30 cellular contexts compared by ENCODE assay signal in the genomic region with DNA sequence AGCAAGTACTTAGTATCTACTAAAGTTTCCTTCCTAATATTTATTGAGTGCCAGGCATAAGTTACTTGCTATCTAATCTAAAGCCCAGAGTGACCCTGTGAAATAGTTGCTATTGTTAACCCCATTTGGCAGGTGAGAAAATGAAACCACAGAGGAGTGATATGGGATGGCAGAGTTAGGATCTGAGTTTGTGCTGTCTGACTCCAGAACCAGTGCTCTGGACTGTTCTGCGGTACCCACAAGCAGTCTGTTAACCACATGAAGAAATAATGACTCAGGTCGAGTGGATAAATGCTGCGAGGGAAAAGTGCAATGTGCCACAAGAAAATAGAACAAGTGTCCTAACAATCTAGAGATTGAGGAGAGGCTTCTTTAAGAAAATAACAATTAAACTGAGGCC.
DNase-seq lines count a peak whose midpoint lies in the region; ATAC-seq, FAIRE-seq and TF ChIP-seq lines count a peak whose summit lies in the region.
"Had no signal": no experiment of that assay in that cellular context is flagged by ENCODE, and none has a peak within 500 bp of the region (broad histone marks: within the 10 kb centered on the region; RNA-seq: fewer than 3 reads in every experiment).

No MANE protein-coding gene starts in this region.

- TF ChIP-seq CTCF in HepG2 (CRISPR knock-in tag; IDR thresholded peaks at IDR 0.05) (no peak), right lobe of liver (IDR thresholded peaks at IDR 0.05) (no peak)

- in situ Hi-C loops in HepG2 (cut with HindIII; ENCODE audit: extremely low pct_ligation_motif_present, low pct_unique_long_range_greater_than_20kb) = no loop called here

- H3K27me3 Mint-ChIP-seq in immature natural killer cell (ENCODE audit: low read depth in 3 of 3) = peaks cover 3 to 9% (median 5%) of the 10 kb centered on the region in 3 donors
- H3K27me3 Mint-ChIP-seq: central memory CD8-positive, alpha-beta T cell had no signal

- CTCF ChIA-PET in HepG2 (lab: Yijun Ruan, JAX; ENCODE audit: low intra/inter-chr PET ratio, low total read pairs) = no interaction called here

- no peaks in the 10 kb centered on the region for H3K36me3 Mint-ChIP-seq in immature natural killer cell
- H3K36me3 Mint-ChIP-seq: type B pancreatic cell had no signal

- DNase-seq in NK-92 treated with Interleukin-12 subunit alpha and Interleukin-12 subunit beta, amount 100 ng/mL, for 24 hours (lab: John Stamatoyannopoulos, UW) = peak; percentile 34
- no peak for DNase-seq in NK-92 (lab: John Stamatoyannopoulos, UW; ENCODE audit: unreplicated experiment)
- DNase-seq in HepG2 (ENCODE audit: low spot score) = no peak
- no peak for DNase-seq in right lobe of liver
- DNase-seq in immature natural killer cell = peak; percentile 56 to 65 (median 62)
- no peak for DNase-seq in amniotic stem cell (lab: John Stamatoyannopoulos, UW)
- DNase-seq in mesenteric fat pad (ENCODE audit: low spot score) = no peak
- no peak for DNase-seq in activated effector memory CD4-positive, alpha-beta T cell treated with Interleukin-2 at 50 U/mL for 16 hours
- DNase-seq: 8988T; activated CD4-positive, CD25-positive, alpha-beta regulatory T cell; activated T-cell treated with anti-CD3 and anti-CD28 coated beads, Interleukin-2, amount 50 U/mL, for 1 hour; Calu3; DMS79; IMR-90; left ventricle myocardium superior; naive thymus-derived CD4-positive, alpha-beta T cell; NCI-H1105 treated with DMSO at 0.1 percent for 48 hours; NCI-H187 treated with DMSO at 0.1 percent for 48 hours; NCI-H510A treated with DMSO at 0.1 percent for 48 hours; PC-9; stimulated activated CD4-positive, alpha-beta T cell treated with anti-CD3 and anti-CD28 coated beads, Interleukin-4, amount 100 ng/mL, for 24 hours had no signal

- H3K4me3 ChIP-seq in HepG2 (replicated peaks in 1 of 3; ENCODE audit: insufficient read depth in 1 of 3, low read depth in 2 of 3, low read length in 3 of 3) (no peak overlapping the region), right lobe of liver (no peak overlapping the region)
- H3K4me3 ChIP-seq: adrenal gland, body of pancreas, PC-9, prostate gland, SK-N-MC had no signal

- H3K27me3 ChIP-seq in HepG2 (ENCODE audit: control insufficient read depth in 1 of 2, insufficient read depth in 2 of 2, low read length in 2 of 2) (peaks cover 1 to 6% of the 10 kb centered on the region in 2 experiments; a peak in 2 of 5 replicates), right lobe of liver (no peaks in the 10 kb centered on the region)
- H3K27me3 ChIP-seq: adrenal gland, body of pancreas had no signal

- POLR2A ChIA-PET in HepG2 (lab: Yijun Ruan, JAX) = no interaction called here

- 38% methylated on average over 3 of the region's 3 CpGs for WGBS in HepG2 (ENCODE audit: low lambda C conversion rate)
- WGBS in right lobe of liver (ENCODE audit: insufficient coverage, low coverage, low lambda C conversion rate, missing lambda C conversion rate) = 55% methylated on average over 3 of the region's 3 CpGs

- TF ChIP-seq POLR2A in HepG2 (IDR thresholded peaks at IDR 0.05; ENCODE audit: insufficient read depth in 1 of 2, low read depth in 2 of 2, low read length in 2 of 2) (no peak), right lobe of liver (IDR thresholded peaks at IDR 0.05) (no peak)

- H4K20me1 ChIP-seq in HepG2 (ENCODE audit: insufficient read depth, low read length) = no peaks in the 10 kb centered on the region

- H3K9me3 ChIP-seq in HepG2 (ENCODE audit: low read length) (peaks cover 12% of the 10 kb centered on the region), right lobe of liver (no peaks in the 10 kb centered on the region)
- H3K9me3 ChIP-seq: adrenal gland, body of pancreas, prostate gland had no signal

- H3K4me1 ChIP-seq in HepG2 (ENCODE audit: insufficient read depth, low read length) (no peaks in the 10 kb centered on the region), right lobe of liver (no peaks in the 10 kb centered on the region)
- H3K4me1 ChIP-seq: adrenal gland, body of pancreas, prostate gland had no signal

- TF ChIP-seq EP300 in HepG2 (IDR thresholded peaks at IDR 0.05; ENCODE audit: low read depth in 2 of 2, low read length in 2 of 2) (no peak), HepG2 (CRISPR knock-in tag; IDR thresholded peaks at IDR 0.05; ENCODE audit: borderline replicate concordance) (no peak)

- no peak overlapping the region for H3K27ac Mint-ChIP-seq in immature natural killer cell
- H3K27ac Mint-ChIP-seq: naive thymus-derived CD4-positive, alpha-beta T cell; type B pancreatic cell had no signal

- intact Hi-C loops in HepG2 (cut with micrococcal nuclease; ENCODE audit: unreplicated experiment) (no loop called here), right lobe of liver (cut with DNase I) (no loop called here)

- no peak for TF ChIP-seq RAD21 in HepG2 (CRISPR knock-in tag; IDR thresholded peaks at IDR 0.05)

- no peak overlapping the region for H3K4me3 Mint-ChIP-seq in immature natural killer cell
- H3K4me3 Mint-ChIP-seq: central memory CD8-positive, alpha-beta T cell; type B pancreatic cell had no signal

- H3K79me2 ChIP-seq in HepG2 (ENCODE audit: insufficient read depth, low read length) = no peaks in the 10 kb centered on the region

- H3K4me1 Mint-ChIP-seq in immature natural killer cell = peaks cover 25 to 44% of the 10 kb centered on the region in 2 donors

- H3K9me3 Mint-ChIP-seq in immature natural killer cell = no peaks in the 10 kb centered on the region
- H3K9me3 Mint-ChIP-seq: central memory CD8-positive, alpha-beta T cell; naive thymus-derived CD4-positive, alpha-beta T cell; type B pancreatic cell had no signal

- H3K4me2 ChIP-seq in HepG2 (ENCODE audit: low read depth, low read length) = no peak overlapping the region
- H3K4me2 ChIP-seq: PC-9 had no signal

- H3K9ac ChIP-seq in HepG2 (ENCODE audit: insufficient read depth, low read depth, low read length) = no peak overlapping the region

- no TSS peak for BruUV-seq in HepG2 (replicated peaks; lab: Mats Ljungman, UMichigan)

- H3K36me3 ChIP-seq in HepG2 (replicated peaks in 1 of 2; ENCODE audit: control insufficient read depth in 1 of 2, insufficient read depth in 2 of 2, low read length in 2 of 2) (no peaks in the 10 kb centered on the region), right lobe of liver (no peaks in the 10 kb centered on the region)
- H3K36me3 ChIP-seq: adrenal gland, prostate gland had no signal

- H3K27ac ChIP-seq in HepG2 (ENCODE audit: extremely low read length, insufficient read depth, low read length) (no peak overlapping the region), right lobe of liver (no peak overlapping the region)
- H3K27ac ChIP-seq: adrenal gland, body of pancreas, PC-9, prostate gland, SK-N-MC had no signal

- no peak overlapping the region for H2AFZ ChIP-seq in HepG2 (ENCODE audit: low read length)
- H2AFZ ChIP-seq: PC-9 had no signal

- ATAC-seq in HepG2 (no peak), right lobe of liver (no peak)
- ATAC-seq: body of pancreas, esophagus mucosa had no signal

- no peak for FAIRE-seq in HepG2 (lab: Jason Lieb, UNC)
- FAIRE-seq: keratinocyte, TTC549 had no signal

TF ChIP-seq in HepG2, 621 proteins besides CTCF, POLR2A, EP300 and RAD21:
- TF ChIP-seq, protein P1, sequence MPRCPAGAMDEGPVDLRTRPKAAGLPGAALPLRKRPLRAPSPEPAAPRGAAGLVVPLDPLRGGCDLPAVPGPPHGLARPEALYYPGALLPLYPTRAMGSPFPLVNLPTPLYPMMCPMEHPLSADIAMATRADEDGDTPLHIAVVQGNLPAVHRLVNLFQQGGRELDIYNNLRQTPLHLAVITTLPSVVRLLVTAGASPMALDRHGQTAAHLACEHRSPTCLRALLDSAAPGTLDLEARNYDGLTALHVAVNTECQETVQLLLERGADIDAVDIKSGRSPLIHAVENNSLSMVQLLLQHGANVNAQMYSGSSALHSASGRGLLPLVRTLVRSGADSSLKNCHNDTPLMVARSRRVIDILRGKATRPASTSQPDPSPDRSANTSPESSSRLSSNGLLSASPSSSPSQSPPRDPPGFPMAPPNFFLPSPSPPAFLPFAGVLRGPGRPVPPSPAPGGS (CRISPR knock-in tag; IDR thresholded peaks at IDR 0.05) = no peak
- TF ChIP-seq, protein P2, sequence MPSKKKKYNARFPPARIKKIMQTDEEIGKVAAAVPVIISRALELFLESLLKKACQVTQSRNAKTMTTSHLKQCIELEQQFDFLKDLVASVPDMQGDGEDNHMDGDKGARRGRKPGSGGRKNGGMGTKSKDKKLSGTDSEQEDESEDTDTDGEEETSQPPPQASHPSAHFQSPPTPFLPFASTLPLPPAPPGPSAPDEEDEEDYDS (CRISPR knock-in tag; IDR thresholded peaks at IDR 0.05) = no peak
- TF ChIP-seq MTF2 (CRISPR knock-in tag; IDR thresholded peaks at IDR 0.05; ENCODE audit: borderline replicate concordance) (no peak), NR1H2 (CRISPR knock-in tag; IDR thresholded peaks at IDR 0.05; ENCODE audit: borderline replicate concordance, low read depth) (0 out of 2 replicates have a peak, but pooled peaks have one; percentile 19)

Comparison
In these comparisons a context has a peak if more than half of its experiments do, and no peak if none do; other contexts are left out.
1. DNase-seq: peak in NK-92 treated with Interleukin-12 subunit alpha and Interleukin-12 subunit beta, amount 100 ng/mL, for 24 hours (single experiment) and immature natural killer cell (3 of 3); none in NK-92 (single experiment), HepG2 (single experiment), right lobe of liver (0 of 3), amniotic stem cell (single experiment), mesenteric fat pad (single experiment) and activated effector memory CD4-positive, alpha-beta T cell treated with Interleukin-2 at 50 U/mL for 16 hours (single experiment).